ENCODE assay signal across 25 cellular contexts in genomic region chr21:44350773-44351481, GRCh38. TPM values are rescaled to one million over a fixed set of nuclear protein-coding genes. Genes with fewer than 3 reads are reported as not detected.
DNase-seq lines count a peak whose midpoint lies in the region; TF ChIP-seq lines count a peak whose summit lies in the region.
"Had no signal": no experiment of that assay in that cellular context is flagged by ENCODE, and none has a peak within 500 bp of the region (broad histone marks: within the 10 kb centered on the region; RNA-seq: fewer than 3 reads in every experiment).

No MANE protein-coding gene starts in this region.

- H3K4me3 Mint-ChIP-seq in CD14-positive monocyte (peak overlapping the region; percentile 59 to 71), chondrocyte (ENCODE audit: unreplicated experiment) (no peak overlapping the region), endothelial cell (ENCODE audit: unreplicated experiment) (no peak overlapping the region)
- H3K4me3 Mint-ChIP-seq: activated B cell treated with CpG ODN at 0.5 μM for 24 hours; activated naive CD8-positive, alpha-beta T cell treated with anti-CD3 and anti-CD28 coated beads, Interleukin-2, amount 10 ng/mL, durations not matched to agents 7 days and 5 days; CD8-positive, alpha-beta T cell; memory B cell had no signal

- H3K27me3 Mint-ChIP-seq in CD14-positive monocyte (ENCODE audit: low read depth in 3 of 3) (peaks cover 34 to 53% (median 35%) of the 10 kb centered on the region in 3 donors), chondrocyte (ENCODE audit: low read depth) (peaks cover 25% of the 10 kb centered on the region), endothelial cell (ENCODE audit: unreplicated experiment) (peaks cover 8% of the 10 kb centered on the region)

- TF ChIP-seq CTCF in CD14-positive monocyte (IDR thresholded peaks at IDR 0.05) (no peak), chondrocyte (IDR thresholded peaks at IDR 0.05) (no peak), neutrophil (IDR thresholded peaks at IDR 0.05) (no peak), endothelial cell (IDR thresholded peaks at IDR 0.05; ENCODE audit: unreplicated experiment) (no peak)

- H3K4me1 ChIP-seq in neutrophil (ENCODE audit: control insufficient read depth in 1 of 2, insufficient read depth in 1 of 2, low read depth in 1 of 2, low read length in 1 of 2), result peaks cover 62 to 66% of the 10 kb centered on the region in 2 experiments
- H3K4me1 ChIP-seq: parathyroid adenoma, transverse colon had no signal

- no peaks in the 10 kb centered on the region for H3K9me3 ChIP-seq in neutrophil
- H3K9me3 ChIP-seq: stomach, transverse colon had no signal

- intact Hi-C loops in CD14-positive monocyte (cut with micrococcal nuclease), result loop anchor here in 1 of 2 donors (5.0 kb wide), 1 partner anchor 1201 kb away; no protein-coding TSS in a partner anchor

- H3K36me3 Mint-ChIP-seq in CD14-positive monocyte (peaks cover 10 to 11% of the 10 kb centered on the region in 2 donors), chondrocyte (ENCODE audit: low read depth) (no peaks in the 10 kb centered on the region), endothelial cell (ENCODE audit: low read depth, unreplicated experiment) (no peaks in the 10 kb centered on the region)
- H3K36me3 Mint-ChIP-seq: CD8-positive, alpha-beta T cell; memory B cell had no signal

- DNase-seq in CD14-positive monocyte (ENCODE audit: low spot score) (no peak), H7 (peak; percentile 71), chondrocyte (ENCODE audit: low spot score) (peak; percentile 93), endothelial cell (ENCODE audit: low spot score) (no peak), T-helper 1 cell (no peak)
- no peak for DNase-seq in central memory CD4-positive, alpha-beta T cell
- DNase-seq: activated B cell treated with CpG ODN at 0.5 μM for 24 hours; activated CD4-positive, alpha-beta T cell treated with anti-CD3 and anti-CD28 coated beads, Interleukin-2, amount 50 U/mL, for 4 hours; activated CD8-positive, alpha-beta memory T cell treated with anti-CD3 and anti-CD28 coated beads, Interleukin-2, amount 50 U/mL, for 4 hours; activated naive CD8-positive, alpha-beta T cell treated with anti-CD3 and anti-CD28 coated beads, Interleukin-2, amount 10 ng/mL, durations not matched to agents 7 days and 5 days; CD8-positive, alpha-beta T cell; GF-D8; glutamatergic neuron; Karpas-422; naive thymus-derived CD4-positive, alpha-beta T cell; NCI-H187; NCI-H69; stomach; transverse colon had no signal

- H3K27ac Mint-ChIP-seq in CD14-positive monocyte, result peak overlapping the region in 1 of 7 donors; percentile 23
- no peak overlapping the region for H3K27ac Mint-ChIP-seq in chondrocyte (ENCODE audit: unreplicated experiment)
- no peak overlapping the region for H3K27ac Mint-ChIP-seq in endothelial cell (ENCODE audit: unreplicated experiment)
- H3K27ac Mint-ChIP-seq: activated B cell treated with CpG ODN at 0.5 μM for 24 hours; activated naive CD8-positive, alpha-beta T cell treated with anti-CD3 and anti-CD28 coated beads, Interleukin-2, amount 10 ng/mL, durations not matched to agents 7 days and 5 days; activated T-helper 2 cell treated with anti-CD3 and anti-CD28 coated beads, Interferon-gamma antibody, Interleukin-2, Interleukin-4, amounts not matched to agents 10 μg/mL and 5 μg/mL and 100 μg/mL, durations not matched to agents 14 hours and 24 hours and 36 hours; CD8-positive, alpha-beta T cell; memory B cell; naive thymus-derived CD4-positive, alpha-beta T cell had no signal

- H3K36me3 ChIP-seq in H7 (replicated peaks; ENCODE audit: control insufficient read depth, insufficient read depth, low read length) (no peaks in the 10 kb centered on the region), neutrophil (no peaks in the 10 kb centered on the region)
- H3K36me3 ChIP-seq: stomach, transverse colon had no signal

- H3K4me1 Mint-ChIP-seq in CD14-positive monocyte (peaks cover 54% of the 10 kb centered on the region), chondrocyte (ENCODE audit: low read depth) (no peaks in the 10 kb centered on the region), endothelial cell (ENCODE audit: unreplicated experiment) (no peaks in the 10 kb centered on the region)

- no peak overlapping the region for H3K4me3 ChIP-seq in H7 (ENCODE audit: insufficient read depth, low read depth, low read length)
- peak overlapping the region; percentile 54 to 56 for H3K4me3 ChIP-seq in neutrophil (ENCODE audit: low read depth in 1 of 2, low read length in 1 of 2)

- peak overlapping the region; percentile 93 for H3K27ac ChIP-seq in neutrophil
- H3K27ac ChIP-seq: epithelial cell of prostate, parathyroid adenoma, stomach, transverse colon had no signal

- no peaks in the 10 kb centered on the region for H3K27me3 ChIP-seq in H7 (ENCODE audit: control insufficient read depth, insufficient read depth, low read length)
- peaks cover 29% of the 10 kb centered on the region for H3K27me3 ChIP-seq in neutrophil

- H3K9me3 Mint-ChIP-seq in CD14-positive monocyte, result peaks cover 0 to 11% (median 0%) of the 10 kb centered on the region in 7 donors
- H3K9me3 Mint-ChIP-seq in chondrocyte (ENCODE audit: low read depth), result no peaks in the 10 kb centered on the region
- no peaks in the 10 kb centered on the region for H3K9me3 Mint-ChIP-seq in endothelial cell (ENCODE audit: unreplicated experiment)
- H3K9me3 Mint-ChIP-seq: activated B cell treated with CpG ODN at 0.5 μM for 24 hours; activated naive CD8-positive, alpha-beta T cell treated with anti-CD3 and anti-CD28 coated beads, Interleukin-2, amount 10 ng/mL, durations not matched to agents 7 days and 5 days; activated T-helper 2 cell treated with anti-CD3 and anti-CD28 coated beads, Interferon-gamma antibody, Interleukin-2, Interleukin-4, amounts not matched to agents 10 μg/mL and 5 μg/mL and 100 μg/mL, durations not matched to agents 14 hours and 24 hours and 36 hours; CD8-positive, alpha-beta T cell; memory B cell had no signal

RNA-seq across cellular contexts. Expression of gene TRPM2, which starts 2.5 kb away (rescaled TPM):
- polyA plus RNA-seq in CD14-positive monocyte, result 10 to 100 TPM in 1 of 2 donors, 1 to 10 TPM in 1; 7.6 to 12.2 TPM
- total RNA-seq in H7 (2014; rRNA removed; shearing (Covaris generic)), result 0.42 and 0.48 TPM in 2 replicates
- total RNA-seq in chondrocyte (0.21 to 0.32 TPM in 2 of 3 replicates, not detected in the other), endothelial cell (ENCODE audit: unreplicated experiment) (0.15 TPM)
- total RNA-seq: HT-29 had no signal

RNA-seq across cellular contexts. Expression of gene CFAP410, which starts 11.7 kb away (rescaled TPM):
- polyA plus RNA-seq in CD14-positive monocyte, result 10 to 100 TPM; 14.8 to 17.3 TPM
- 17.2 and 20.3 TPM in 2 replicates for total RNA-seq in H7 (2014; rRNA removed; shearing (Covaris generic))
- 14.2 to 19.5 TPM (median 17.7 TPM) in 3 replicates for total RNA-seq in chondrocyte
- total RNA-seq in endothelial cell (ENCODE audit: unreplicated experiment), result 12.2 TPM

RNA-seq across cellular contexts. Expression of gene PFKL, which starts 51.1 kb away (rescaled TPM):
- polyA plus RNA-seq in CD14-positive monocyte, result 100 to 1,000 TPM; 105 to 113 TPM
- total RNA-seq in H7 (2014; rRNA removed; shearing (Covaris generic)), result 149 and 158 TPM in 2 replicates
- total RNA-seq in chondrocyte (112 to 129 TPM (median 129 TPM) in 3 replicates), endothelial cell (ENCODE audit: unreplicated experiment) (66.6 TPM)

Comparison
In these comparisons a context has a peak if more than half of its experiments do, and no peak if none do; other contexts are left out.
1. DNase-seq: peak in H7 (single experiment) and chondrocyte (single experiment); none in CD14-positive monocyte (single experiment), endothelial cell (single experiment), T-helper 1 cell (0 of 5) and central memory CD4-positive, alpha-beta T cell (single experiment).
2. H3K4me3 Mint-ChIP-seq: peak in CD14-positive monocyte (2 of 2); none in chondrocyte (single experiment) and endothelial cell (single experiment).